ENCODE assay signal across 9 cellular contexts in the genomic region with DNA sequence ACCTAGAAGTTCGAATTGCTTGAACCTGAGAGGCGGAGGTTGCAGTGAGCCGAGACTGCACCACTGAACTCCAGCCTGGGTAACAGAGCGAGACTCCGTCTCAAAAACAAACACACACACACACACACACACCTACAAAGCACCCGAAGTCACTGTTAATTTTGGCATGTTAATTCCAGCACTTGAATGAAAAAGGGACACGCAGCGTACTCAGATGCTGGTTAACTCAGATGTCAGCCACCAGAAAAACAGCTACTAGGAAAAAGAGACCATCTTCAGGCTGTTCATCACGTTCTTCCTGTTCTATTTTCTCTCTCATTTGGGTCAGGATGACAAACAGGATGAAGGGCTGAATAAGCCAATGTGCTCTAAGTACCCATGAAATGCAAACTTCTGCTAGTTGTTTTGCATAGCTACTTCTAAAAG. TPM values are rescaled to one million over a fixed set of nuclear protein-coding genes. Genes with fewer than 3 reads are reported as not detected.
DNase-seq lines count a peak whose midpoint lies in the region; ATAC-seq and TF ChIP-seq lines count a peak whose summit lies in the region.
"Had no signal": no experiment of that assay in that cellular context is flagged by ENCODE, and none has a peak within 500 bp of the region (broad histone marks: within the 10 kb centered on the region; RNA-seq: fewer than 3 reads in every experiment).

No MANE protein-coding gene starts in this region.

- POLR2A ChIA-PET in SK-N-SH (lab: Yijun Ruan, JAX), result no interaction called here

- H4K20me1 ChIP-seq in BLaER1 (no peaks in the 10 kb centered on the region), SK-N-SH (ENCODE audit: insufficient read depth) (no peaks in the 10 kb centered on the region)

- no peak for TF ChIP-seq CTCF in SK-N-SH (IDR thresholded peaks at IDR 0.05)

- ATAC-seq in GM18873 (IDR thresholded peaks at IDR 0.05; ENCODE audit: low FRiP score, unreplicated experiment), result peak; percentile 79
- ATAC-seq in HG03025 (IDR thresholded peaks at IDR 0.05; ENCODE audit: low FRiP score, unreplicated experiment), result peak; percentile 72
- no peak for ATAC-seq in Right ventricle myocardium inferior

- intact Hi-C loops in activated T-helper 2 cell treated with anti-CD3 and anti-CD28 coated beads, Interferon-gamma antibody, Interleukin-2, Interleukin-4, amounts not matched to agents 10 μg/mL and 5 μg/mL and 100 μg/mL, durations not matched to agents 14 hours and 24 hours and 36 hours (cut with micrococcal nuclease), result loop anchor here (5.0 kb wide), 2 partner anchors 45 to 85 kb away; partner anchors contain the start of genes BLOC1S5 and EEF1E1
- intact Hi-C loops in Right ventricle myocardium inferior (cut with DNase I), result no loop called here

- H3K4me2 ChIP-seq in BLaER1 (peak overlapping the region; percentile 33), SK-N-SH (no peak overlapping the region)

- peaks cover 36% of the 10 kb centered on the region for H3K36me3 Mint-ChIP-seq in activated T-helper 2 cell treated with anti-CD3 and anti-CD28 coated beads, Interferon-gamma antibody, Interleukin-2, Interleukin-4, amounts not matched to agents 10 μg/mL and 5 μg/mL and 100 μg/mL, durations not matched to agents 14 hours and 24 hours and 36 hours (ENCODE audit: low read depth)

- H3K9me2 ChIP-seq in SK-N-SH, result no peaks in the 10 kb centered on the region

- no peaks in the 10 kb centered on the region for H3F3A ChIP-seq in SK-N-SH (replicated peaks; ENCODE audit: insufficient read depth)

- DNase-seq in activated T-helper 2 cell treated with anti-CD3 and anti-CD28 coated beads, Interferon-gamma antibody, Interleukin-2, Interleukin-4, amounts not matched to agents 10 μg/mL and 5 μg/mL and 100 μg/mL, durations not matched to agents 14 hours and 24 hours and 36 hours (ENCODE audit: low spot score), result no peak
- no peak for DNase-seq in NCI-H2029 treated with DMSO at 0.1 percent for 48 hours (lab: John Stamatoyannopoulos, UW)
- no peak for DNase-seq in Right ventricle myocardium inferior (ENCODE audit: missing footprints)
- DNase-seq in mesenteric fat pad (ENCODE audit: low spot score), result no peak
- no peak for DNase-seq in SK-N-SH

- no peak for TF ChIP-seq EP300 in SK-N-SH (IDR thresholded peaks at IDR 0.05; ENCODE audit: borderline replicate concordance in 1 of 2, low read depth in 1 of 2, low read length in 1 of 2)

- TF ChIP-seq RAD21 in SK-N-SH (IDR thresholded peaks at IDR 0.05; ENCODE audit: low read length), result no peak

- H3K36me3 ChIP-seq in BLaER1 (peaks cover 28% of the 10 kb centered on the region), SK-N-SH (replicated peaks in 1 of 2; ENCODE audit: control insufficient read depth in 1 of 2, insufficient read depth in 2 of 2, low read length in 1 of 2) (peaks cover 0 to 5% of the 10 kb centered on the region in 2 experiments)
- H3K36me3 ChIP-seq: breast epithelium had no signal

- H3K9me3 ChIP-seq in BLaER1 (no peaks in the 10 kb centered on the region), SK-N-SH (no peaks in the 10 kb centered on the region)
- H3K9me3 ChIP-seq: breast epithelium had no signal

- peak overlapping the region; percentile 80 for H3K4me3 Mint-ChIP-seq in activated T-helper 2 cell treated with anti-CD3 and anti-CD28 coated beads, Interferon-gamma antibody, Interleukin-2, Interleukin-4, amounts not matched to agents 10 μg/mL and 5 μg/mL and 100 μg/mL, durations not matched to agents 14 hours and 24 hours and 36 hours (ENCODE audit: low read depth)

- H3K4me3 ChIP-seq in BLaER1 (no peak overlapping the region), SK-N-SH (ENCODE audit: low read depth in 2 of 2, low read length in 1 of 2) (no peak overlapping the region)
- H3K4me3 ChIP-seq: breast epithelium had no signal

- H3K79me2 ChIP-seq in SK-N-SH (ENCODE audit: insufficient read depth), result no peaks in the 10 kb centered on the region

- no peak overlapping the region for H3K9ac ChIP-seq in BLaER1
- no peak overlapping the region for H3K9ac ChIP-seq in SK-N-SH

- H3K27me3 ChIP-seq in BLaER1 (no peaks in the 10 kb centered on the region), SK-N-SH (ENCODE audit: insufficient read depth) (no peaks in the 10 kb centered on the region)
- H3K27me3 ChIP-seq: breast epithelium had no signal

- H3K4me1 ChIP-seq in BLaER1, result peaks cover 9% of the 10 kb centered on the region
- H3K4me1 ChIP-seq in SK-N-SH (ENCODE audit: control insufficient read depth in 1 of 2, insufficient read depth in 2 of 2, low read depth in 1 of 2, low read length in 1 of 2), result no peaks in the 10 kb centered on the region
- H3K4me1 ChIP-seq: breast epithelium had no signal

- no peak overlapping the region for H2AFZ ChIP-seq in SK-N-SH (ENCODE audit: low read depth)

- H3K4me1 Mint-ChIP-seq in activated T-helper 2 cell treated with anti-CD3 and anti-CD28 coated beads, Interferon-gamma antibody, Interleukin-2, Interleukin-4, amounts not matched to agents 10 μg/mL and 5 μg/mL and 100 μg/mL, durations not matched to agents 14 hours and 24 hours and 36 hours (ENCODE audit: low read depth), result peaks cover 20% of the 10 kb centered on the region

- no peaks in the 10 kb centered on the region for H3K27me3 Mint-ChIP-seq in activated T-helper 2 cell treated with anti-CD3 and anti-CD28 coated beads, Interferon-gamma antibody, Interleukin-2, Interleukin-4, amounts not matched to agents 10 μg/mL and 5 μg/mL and 100 μg/mL, durations not matched to agents 14 hours and 24 hours and 36 hours (ENCODE audit: low read depth)

- CTCF ChIA-PET in SK-N-SH (lab: Yijun Ruan, JAX), result interaction anchor here (1.1 kb wide), 2 partner anchors 10 to 11 kb away, joined by 4 to 6 read pairs; no protein-coding TSS in a partner anchor

- peak overlapping the region; percentile 96 for H3K27ac Mint-ChIP-seq in activated T-helper 2 cell treated with anti-CD3 and anti-CD28 coated beads, Interferon-gamma antibody, Interleukin-2, Interleukin-4, amounts not matched to agents 10 μg/mL and 5 μg/mL and 100 μg/mL, durations not matched to agents 14 hours and 24 hours and 36 hours

- H3K27ac ChIP-seq in BLaER1, result 0 out of 2 replicates have a peak overlapping the region, but pooled peaks have one; percentile 1
- no peak overlapping the region for H3K27ac ChIP-seq in SK-N-SH (ENCODE audit: low read depth in 2 of 2, low read length in 1 of 2)
- H3K27ac ChIP-seq: breast epithelium had no signal

- peaks cover 8% of the 10 kb centered on the region for H3K9me3 Mint-ChIP-seq in activated T-helper 2 cell treated with anti-CD3 and anti-CD28 coated beads, Interferon-gamma antibody, Interleukin-2, Interleukin-4, amounts not matched to agents 10 μg/mL and 5 μg/mL and 100 μg/mL, durations not matched to agents 14 hours and 24 hours and 36 hours

- 91% methylated on average over 9 of the region's 9 CpGs for WGBS in SK-N-SH (ENCODE audit: low lambda C conversion rate)

TF ChIP-seq in SK-N-SH, 30 proteins besides CTCF, POLR2A, EP300 and RAD21:
- no peak for TF ChIP-seq FOXM1 (IDR thresholded peaks at IDR 0.05; ENCODE audit: low read depth)
- TF ChIP-seq GATA2 (CRISPR knock-in tag; IDR thresholded peaks at IDR 0.05), result no peak
- TF ChIP-seq RFX5 (IDR thresholded peaks at IDR 0.05; ENCODE audit: low read length), result no peak
- TF ChIP-seq YY1 (IDR thresholded peaks at IDR 0.05; ENCODE audit: low read depth), result no peak
- TF ChIP-seq, protein P1, sequence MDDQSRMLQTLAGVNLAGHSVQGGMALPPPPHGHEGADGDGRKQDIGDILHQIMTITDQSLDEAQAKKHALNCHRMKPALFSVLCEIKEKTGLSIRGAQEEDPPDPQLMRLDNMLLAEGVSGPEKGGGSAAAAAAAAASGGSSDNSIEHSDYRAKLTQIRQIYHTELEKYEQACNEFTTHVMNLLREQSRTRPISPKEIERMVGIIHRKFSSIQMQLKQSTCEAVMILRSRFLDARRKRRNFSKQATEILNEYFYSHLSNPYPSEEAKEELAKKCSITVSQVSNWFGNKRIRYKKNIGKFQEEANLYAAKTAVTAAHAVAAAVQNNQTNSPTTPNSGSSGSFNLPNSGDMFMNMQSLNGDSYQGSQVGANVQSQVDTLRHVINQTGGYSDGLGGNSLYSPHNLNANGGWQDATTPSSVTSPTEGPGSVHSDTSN (IDR thresholded peaks at IDR 0.05), result no peak
- no peak for TF ChIP-seq GABPA (IDR thresholded peaks at IDR 0.05; ENCODE audit: low read depth)
- TF ChIP-seq TAF1 (IDR thresholded peaks at IDR 0.05; ENCODE audit: borderline replicate concordance, low read depth, low read length), result no peak
- TF ChIP-seq, protein P2, sequence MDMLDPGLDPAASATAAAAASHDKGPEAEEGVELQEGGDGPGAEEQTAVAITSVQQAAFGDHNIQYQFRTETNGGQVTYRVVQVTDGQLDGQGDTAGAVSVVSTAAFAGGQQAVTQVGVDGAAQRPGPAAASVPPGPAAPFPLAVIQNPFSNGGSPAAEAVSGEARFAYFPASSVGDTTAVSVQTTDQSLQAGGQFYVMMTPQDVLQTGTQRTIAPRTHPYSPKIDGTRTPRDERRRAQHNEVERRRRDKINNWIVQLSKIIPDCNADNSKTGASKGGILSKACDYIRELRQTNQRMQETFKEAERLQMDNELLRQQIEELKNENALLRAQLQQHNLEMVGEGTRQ (IDR thresholded peaks at IDR 0.05; ENCODE audit: borderline replicate concordance, low read depth, low read length), result no peak
- no peak for TF ChIP-seq TEAD4 (IDR thresholded peaks at IDR 0.05; ENCODE audit: borderline replicate concordance, insufficient read depth)
- TF ChIP-seq MXI1 (IDR thresholded peaks at IDR 0.05; ENCODE audit: low read depth, low read length), result no peak
- no peak for TF ChIP-seq POLR2AphosphoS5 (IDR thresholded peaks at IDR 0.05; ENCODE audit: low read depth, low read length)
TF ChIP-seq in SK-N-SH: peak in this region for 0.

RNA-seq across cellular contexts. Expression of gene BLOC1S5, which starts 46.9 kb away (rescaled TPM):
- total RNA-seq in activated T-helper 2 cell treated with anti-CD3 and anti-CD28 coated beads, Interferon-gamma antibody, Interleukin-2, Interleukin-4, amounts not matched to agents 10 μg/mL and 5 μg/mL and 100 μg/mL, durations not matched to agents 14 hours and 24 hours and 36 hours, result 21.2 and 25.4 TPM in 2 replicates
- total RNA-seq in Right ventricle myocardium inferior, result 8.1 TPM
- total RNA-seq in mesenteric fat pad, result 10.2 TPM
- polyA plus RNA-seq in SK-N-SH (2012; rRNA removed), result 4.2 and 4.4 TPM in 2 replicates
- polyA plus RNA-seq in SK-N-SH (2012; cell fraction: cytosol; rRNA removed), result 6.4 and 6.6 TPM in 2 replicates
- 0.68 and 1.5 TPM in 2 replicates for polyA plus RNA-seq in SK-N-SH (2012; cell fraction: nucleus; rRNA removed)
